In genomic region chr10:30055094-30055701, GRCh38 we compare ENCODE assay signal across 14 cellular contexts. TPM values are rescaled to one million over a fixed set of nuclear protein-coding genes. Genes with fewer than 3 reads are reported as not detected.
DNase-seq lines count a peak whose midpoint lies in the region; ATAC-seq and TF ChIP-seq lines count a peak whose summit lies in the region.
"Had no signal": no experiment of that assay in that cellular context is flagged by ENCODE, and none has a peak within 500 bp of the region (broad histone marks: within the 10 kb centered on the region; RNA-seq: fewer than 3 reads in every experiment).

No MANE protein-coding gene starts in this region.

- peak overlapping the region in 2 of 3 experiments; percentile 29 to 98 for H3K27ac Mint-ChIP-seq in nephron
- H3K27ac Mint-ChIP-seq: activated naive CD8-positive, alpha-beta T cell treated with anti-CD3 and anti-CD28 coated beads for 36 hours; dendritic cell treated with granulocyte-macrophage colony-stimulating factor and Interleukin-4, amounts not matched to agents 40 ng/mL and 50 ng/mL, for 4 days had no signal

- peaks cover 0 to 28% (median 0%) of the 10 kb centered on the region in 9 donors for H3K27me3 ChIP-seq in heart left ventricle
- H3K27me3 ChIP-seq in esophagus squamous epithelium = peaks cover 0 to 27% (median 0%) of the 10 kb centered on the region in 4 donors
- no peaks in the 10 kb centered on the region for H3K27me3 ChIP-seq in vagina
- H3K27me3 ChIP-seq: SJCRH30 had no signal

- peaks cover 0 to 6% (median 0%) of the 10 kb centered on the region in 9 donors for H3K36me3 ChIP-seq in heart left ventricle
- H3K36me3 ChIP-seq in esophagus squamous epithelium = no peaks in the 10 kb centered on the region
- no peaks in the 10 kb centered on the region for H3K36me3 ChIP-seq in vagina
- H3K36me3 ChIP-seq: SJCRH30 had no signal

- ATAC-seq in heart left ventricle = peak in 3 of 4 donors; percentile 11 to 58 (median 52)
- ATAC-seq in HG02938 (IDR thresholded peaks at IDR 0.05; ENCODE audit: unreplicated experiment) = no peak

- no peak for TF ChIP-seq CTCF in heart left ventricle (IDR thresholded peaks at IDR 0.05)
- TF ChIP-seq CTCF in esophagus squamous epithelium (IDR thresholded peaks at IDR 0.05) = no peak
- TF ChIP-seq CTCF in nephron (IDR thresholded peaks at IDR 0.05; ENCODE audit: unreplicated experiment in 3 of 3) = no peak
- TF ChIP-seq CTCF in vagina (IDR thresholded peaks at IDR 0.05) = no peak

- peaks cover 24% of the 10 kb centered on the region for H3K27me3 Mint-ChIP-seq in nephron (ENCODE audit: low read depth)

- peak overlapping the region in 2 of 3 experiments; percentile 34 to 46 for H3K4me3 Mint-ChIP-seq in nephron
- H3K4me3 Mint-ChIP-seq: activated naive CD8-positive, alpha-beta T cell treated with anti-CD3 and anti-CD28 coated beads for 36 hours; dendritic cell treated with granulocyte-macrophage colony-stimulating factor and Interleukin-4, amounts not matched to agents 40 ng/mL and 50 ng/mL, for 4 days had no signal

- intact Hi-C loops in heart left ventricle (cut with DNase I) (loop anchor here in 3 of 10 donors (5.0 to 10.0 kb wide), 2 partner anchors 130 to 132 kb away; no protein-coding TSS in a partner anchor), cardiac septum (cut with DNase I) (loop anchor here (5.0 to 10.0 kb wide), 2 partner anchors 132 to 1250 kb away; no protein-coding TSS in a partner anchor), esophagus squamous epithelium (cut with DNase I) (no loop called here), vagina (cut with DNase I) (loop anchor here (5.0 kb wide), 1 partner anchor 318 kb away; no protein-coding TSS in a partner anchor)

- no peak for TF ChIP-seq POLR2A in heart left ventricle (IDR thresholded peaks at IDR 0.05)
- TF ChIP-seq POLR2A in esophagus squamous epithelium (IDR thresholded peaks at IDR 0.05) = no peak
- no peak for TF ChIP-seq POLR2A in vagina (IDR thresholded peaks at IDR 0.05)

- H3K4me1 Mint-ChIP-seq in nephron = peaks cover 52% of the 10 kb centered on the region
- H3K4me1 Mint-ChIP-seq: activated naive CD8-positive, alpha-beta T cell treated with anti-CD3 and anti-CD28 coated beads for 36 hours had no signal

- WGBS in heart left ventricle, 4 donors = 39 to 66% (median 50%) methylated on average over 3 of the region's 3 CpGs
- 50 to 64% methylated on average over 3 of the region's 3 CpGs for WGBS in esophagus squamous epithelium, 2 donors

- no peak for DNase-seq in heart left ventricle
- DNase-seq in cardiac septum (ENCODE audit: low spot score) = no peak
- no peak for DNase-seq in esophagus squamous epithelium (lab: John Stamatoyannopoulos, UW)
- no peak for DNase-seq in vagina (ENCODE audit: extremely low spot score in 2 of 2)
- no peak for DNase-seq in NCI-H524 treated with DMSO at 0.1 percent for 48 hours (lab: John Stamatoyannopoulos, UW)
- no peak for DNase-seq in NCI-H1436 (lab: John Stamatoyannopoulos, UW)
- DNase-seq: activated naive CD8-positive, alpha-beta T cell treated with anti-CD3 and anti-CD28 coated beads for 36 hours; glutamatergic neuron; NCI-H1694 treated with DMSO at 0.1 percent for 48 hours; NCI-H774; SJCRH30 had no signal

- H3K4me1 ChIP-seq in heart left ventricle (peaks cover 0 to 37% (median 21%) of the 10 kb centered on the region in 12 donors), esophagus squamous epithelium (peaks cover 0 to 39% (median 6%) of the 10 kb centered on the region in 3 donors), vagina (peaks cover 12% of the 10 kb centered on the region)
- H3K4me1 ChIP-seq: SJCRH30 had no signal

- H3K27ac ChIP-seq in heart left ventricle (peak overlapping the region; percentile 90 to 98 (median 94)), esophagus squamous epithelium (peak overlapping the region; percentile 38 to 93 (median 74)), vagina (no peak overlapping the region)
- H3K27ac ChIP-seq: SJCRH30 had no signal

- no peaks in the 10 kb centered on the region for H3K9me3 Mint-ChIP-seq in nephron
- H3K9me3 Mint-ChIP-seq: activated naive CD8-positive, alpha-beta T cell treated with anti-CD3 and anti-CD28 coated beads for 36 hours; dendritic cell treated with granulocyte-macrophage colony-stimulating factor and Interleukin-4, amounts not matched to agents 40 ng/mL and 50 ng/mL, for 4 days had no signal

- H3K9me3 ChIP-seq in heart left ventricle = no peaks in the 10 kb centered on the region
- no peaks in the 10 kb centered on the region for H3K9me3 ChIP-seq in esophagus squamous epithelium
- no peaks in the 10 kb centered on the region for H3K9me3 ChIP-seq in vagina
- H3K9me3 ChIP-seq: SJCRH30 had no signal

- H3K4me3 ChIP-seq in heart left ventricle (peak overlapping the region in 8 of 12 donors; percentile 17 to 90 (median 49)), esophagus squamous epithelium (peak overlapping the region in 1 of 4 donors; percentile 25), vagina (no peak overlapping the region)
- H3K4me3 ChIP-seq: SJCRH30 had no signal

- no peaks in the 10 kb centered on the region for H3K36me3 Mint-ChIP-seq in nephron (ENCODE audit: low read depth)
- H3K36me3 Mint-ChIP-seq: activated naive CD8-positive, alpha-beta T cell treated with anti-CD3 and anti-CD28 coated beads for 36 hours had no signal

RNA-seq across cellular contexts. Expression of gene JCAD, which starts 4.2 kb away (rescaled TPM):
- total RNA-seq in heart left ventricle = 10 to 100 TPM; 10.4 to 51.7 (median 22.7) TPM
- polyA plus RNA-seq in heart left ventricle = 10 to 100 TPM; 10.4 to 10.5 TPM
- total RNA-seq in cardiac septum = 19.3 TPM
- total RNA-seq in esophagus squamous epithelium = 10 to 100 TPM in 1 of 4 donors, 1 to 10 TPM in 2, under 1 TPM in 1; 0.91 to 23.1 (median 5.5) TPM
- total RNA-seq in vagina = 40.3 TPM

Comparison
In these comparisons a context has a peak if more than half of its experiments do, and no peak if none do; other contexts are left out.
1. H3K4me3 ChIP-seq: peak in heart left ventricle (8 of 12); none in vagina (0 of 2).